ENCODE assay signal across 1 cellular context in the genomic region with DNA sequence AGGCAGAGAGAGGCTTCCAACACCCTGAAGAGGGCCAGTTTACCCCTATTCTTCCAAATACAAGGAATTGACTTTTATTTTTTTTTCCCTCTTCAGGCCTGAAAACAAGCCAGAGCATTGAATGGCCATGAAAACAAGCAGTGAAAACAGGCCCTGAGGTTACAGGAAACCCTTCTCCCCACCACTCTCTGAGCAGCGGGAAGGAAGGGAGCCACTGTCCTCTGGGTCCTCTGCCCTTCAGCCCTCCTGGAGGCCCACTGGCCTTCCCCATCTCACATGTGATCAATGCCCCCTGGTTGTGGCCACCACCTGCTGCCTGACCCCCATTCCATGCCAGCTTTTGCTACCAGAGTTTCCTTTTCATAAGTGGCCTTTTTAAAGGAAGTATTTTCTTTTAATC.
TF ChIP-seq lines count a peak whose summit lies in the region.

No MANE protein-coding gene starts in this region.

TF ChIP-seq in H1, 55 proteins besides CTCF, POLR2A, EP300 and RAD21:
- no peak for TF ChIP-seq JUN (IDR thresholded peaks at IDR 0.05; ENCODE audit: low read depth, low read length)
- TF ChIP-seq JUND (IDR thresholded peaks at IDR 0.05; ENCODE audit: low read length) = no peak
- no peak for TF ChIP-seq PHF8 (conservative IDR thresholded peaks at IDR 0.05; ENCODE audit: low read depth, low read length)
- TF ChIP-seq CBX5 (IDR thresholded peaks at IDR 0.05; ENCODE audit: low read depth, low read length) = no peak
- no peak for TF ChIP-seq SRF (IDR thresholded peaks at IDR 0.05; ENCODE audit: low read depth, low read length)
- TF ChIP-seq SIX5 (IDR thresholded peaks at IDR 0.05; ENCODE audit: low read depth, low read length) = no peak
- no peak for TF ChIP-seq FOSL1 (IDR thresholded peaks at IDR 0.05; ENCODE audit: insufficient read depth, low read depth, low read length)
- TF ChIP-seq CHD2 (IDR thresholded peaks at IDR 0.05; ENCODE audit: low read length) = no peak
- TF ChIP-seq, protein P1, sequence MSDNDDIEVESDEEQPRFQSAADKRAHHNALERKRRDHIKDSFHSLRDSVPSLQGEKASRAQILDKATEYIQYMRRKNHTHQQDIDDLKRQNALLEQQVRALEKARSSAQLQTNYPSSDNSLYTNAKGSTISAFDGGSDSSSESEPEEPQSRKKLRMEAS (IDR thresholded peaks at IDR 0.05) = no peak
- TF ChIP-seq RNF2 (IDR thresholded peaks at IDR 0.05; ENCODE audit: borderline replicate concordance, low read depth, low read length, missing control alignments, poor library complexity, severe bottlenecking) = no peak
- TF ChIP-seq BACH1 (IDR thresholded peaks at IDR 0.05; ENCODE audit: low read length) = no peak
- TF ChIP-seq, protein P2, sequence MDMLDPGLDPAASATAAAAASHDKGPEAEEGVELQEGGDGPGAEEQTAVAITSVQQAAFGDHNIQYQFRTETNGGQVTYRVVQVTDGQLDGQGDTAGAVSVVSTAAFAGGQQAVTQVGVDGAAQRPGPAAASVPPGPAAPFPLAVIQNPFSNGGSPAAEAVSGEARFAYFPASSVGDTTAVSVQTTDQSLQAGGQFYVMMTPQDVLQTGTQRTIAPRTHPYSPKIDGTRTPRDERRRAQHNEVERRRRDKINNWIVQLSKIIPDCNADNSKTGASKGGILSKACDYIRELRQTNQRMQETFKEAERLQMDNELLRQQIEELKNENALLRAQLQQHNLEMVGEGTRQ (IDR thresholded peaks at IDR 0.05; ENCODE audit: low read length) = no peak
